8 cellular contexts compared by ENCODE assay signal in the genomic region with DNA sequence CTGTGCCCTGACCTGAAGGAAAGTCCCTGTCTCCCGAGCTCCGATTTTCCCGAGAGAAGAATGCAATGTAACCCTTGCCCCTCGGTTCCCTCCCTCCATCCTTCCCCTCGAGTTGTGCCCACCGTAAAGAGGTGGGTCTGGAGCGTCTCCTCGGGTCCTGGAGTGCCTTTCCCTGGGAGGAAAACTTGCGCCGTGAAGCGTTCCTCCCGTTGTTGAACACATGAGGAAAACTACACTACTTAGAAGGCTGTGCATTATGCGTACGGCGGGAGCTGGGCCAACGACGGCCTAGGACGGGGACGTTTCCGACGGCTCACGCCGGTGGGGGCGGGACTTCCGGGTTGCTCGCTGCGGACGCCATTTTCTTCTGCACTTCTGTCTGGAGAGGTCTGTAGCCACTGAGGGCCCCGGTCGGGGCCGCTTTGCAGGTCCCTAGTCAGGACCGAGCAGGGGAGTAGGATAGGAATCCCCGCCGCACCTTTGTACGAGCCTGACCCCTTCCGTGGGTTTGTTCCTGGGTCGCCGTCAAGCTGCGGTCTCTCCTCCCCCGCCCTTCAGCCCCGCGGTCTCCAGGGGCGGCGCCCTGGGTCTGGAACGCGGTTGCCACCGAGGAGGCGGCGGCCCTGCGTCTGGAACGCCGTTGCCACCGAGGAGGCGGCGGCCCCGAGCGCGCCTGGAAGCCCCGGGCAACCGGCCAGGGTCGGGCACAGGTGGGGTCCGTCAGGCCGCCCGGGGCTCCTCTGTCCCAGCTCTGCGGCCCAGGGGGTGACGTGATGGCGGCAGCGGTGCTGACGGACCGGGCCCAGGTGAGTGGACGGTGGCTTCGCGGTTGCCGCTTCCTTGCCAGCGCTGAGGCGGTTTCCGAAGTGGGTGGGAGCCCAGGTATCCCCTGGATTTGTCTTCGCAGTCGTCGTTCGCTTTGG. TPM values are rescaled to one million over a fixed set of nuclear protein-coding genes. Genes with fewer than 3 reads are reported as not detected.
DNase-seq lines count a peak whose midpoint lies in the region; ATAC-seq and TF ChIP-seq lines count a peak whose summit lies in the region.

A gene (plus strand): TSS at position 360 of the 923 bp plus-strand sequence. CDS start 414 bp downstream, at position 774.

- TF ChIP-seq CTCF in HFFc6 (IDR thresholded peaks at IDR 0.05) (no peak; the same call in none of the 2 replicates), type B pancreatic cell (conservative IDR thresholded peaks at IDR 0.05) (no peak)

- peaks cover 62% of the 10 kb centered on the region for H3K36me3 Mint-ChIP-seq in HFFc6 (ENCODE audit: low read depth)
- H3K36me3 Mint-ChIP-seq in type B pancreatic cell: peaks cover 41% of the 10 kb centered on the region

- H3K4me1 Mint-ChIP-seq in HFFc6 (ENCODE audit: low read depth) (peaks cover 33% of the 10 kb centered on the region), type B pancreatic cell (ENCODE audit: unreplicated experiment) (peaks cover 14% of the 10 kb centered on the region)

- peak within 1 kb of the TSS; percentile 98 for H3K4me3 Mint-ChIP-seq in HFFc6
- peak within 1 kb of the TSS; percentile 98 for H3K4me3 Mint-ChIP-seq in type B pancreatic cell

- intact Hi-C loops in T-helper 1 cell treated with Interleukin-12 subunit alpha and Interleukin-12 subunit beta and Interleukin-4 antibody, amounts not matched to agents 30 ng/mL and 1 ng/mL, for 36 hours (cut with micrococcal nuclease): loop anchor here (1.0 to 5.0 kb wide), 17 partner anchors 19 to 1251 kb away; a partner anchor contains a TSS
- intact Hi-C loops in left cardiac atrium (cut with DNase I) (no loop called here), posterior cingulate gyrus (cut with DNase I) (loop anchor here (5.0 kb wide), 1 partner anchor 91 kb away; a partner anchor contains a TSS)

- peak within 1 kb of the TSS; percentile 94 for H3K27ac Mint-ChIP-seq in HFFc6
- peak within 1 kb of the TSS; percentile 95 for H3K27ac Mint-ChIP-seq in type B pancreatic cell

- ATAC-seq in left cardiac atrium: peak; percentile 99

- DNase-seq in HFFc6: peak; percentile 73
- DNase-seq in NCI-H1092 treated with DMSO at 0.1 percent for 48 hours (lab: John Stamatoyannopoulos, UW): peak; percentile 79
- DNase-seq in amniotic epithelial cell (ENCODE audit: low read depth): peak; percentile 86
- peak; percentile 96 for DNase-seq in left cardiac atrium
- DNase-seq in posterior cingulate gyrus: peak; percentile 86 to 98 (median 93)
- peak; percentile 90 for DNase-seq in type B pancreatic cell (ENCODE audit: extremely low spot score, unreplicated experiment)

- H3K27me3 Mint-ChIP-seq in HFFc6 (ENCODE audit: insufficient read depth) (peaks cover 5% of the 10 kb centered on the region), type B pancreatic cell (peaks cover 4% of the 10 kb centered on the region)

- H3K4me3 ChIP-seq in GM08714 (ENCODE audit: low read length): peak within 1 kb of the TSS; percentile 89

- H3K9me3 Mint-ChIP-seq in HFFc6 (peaks cover 20% of the 10 kb centered on the region), type B pancreatic cell (peaks cover 9% of the 10 kb centered on the region)

RNA-seq across cellular contexts. Expression of the gene that starts here (rescaled TPM):
- 10 to 100 TPM; 20.1 to 23.1 (median 22.6) TPM for total RNA-seq in HFFc6 (2021; fragmentation: NEBNext Ultra II Directional; extraction: Animal tissue kit (Norgen Biotek cat#: 25700))
- total RNA-seq in T-helper 1 cell treated with Interleukin-12 subunit alpha and Interleukin-12 subunit beta and Interleukin-4 antibody, amounts not matched to agents 30 ng/mL and 1 ng/mL, for 36 hours: 28.5 and 33.6 TPM in 2 replicates
- total RNA-seq in left cardiac atrium: 10 to 100 TPM; 19.6 to 23.0 TPM
- 37.0 and 42.5 TPM in 2 replicates for total RNA-seq in type B pancreatic cell (ENCODE audit: low replicate concordance)

Comparison
In these comparisons a context has a peak if more than half of its experiments do, and no peak if none do; other contexts are left out.
1. Peak in every context shown above with its lines: DNase-seq, ATAC-seq and H3K4me3 ChIP-seq.
2. intact Hi-C loops: an anchor here in T-helper 1 cell treated with Interleukin-12 subunit alpha and Interleukin-12 subunit beta and Interleukin-4 antibody, amounts not matched to agents 30 ng/mL and 1 ng/mL, for 36 hours (1.0 to 5.0 kb wide) and posterior cingulate gyrus (5.0 kb wide); none called in left cardiac atrium.